In genomic region chr2:67268806-67269205, GRCh38 we compare ENCODE assay signal across 21 cellular contexts.
DNase-seq lines count a peak whose midpoint lies in the region; ATAC-seq and TF ChIP-seq lines count a peak whose summit lies in the region.
"Had no signal": no experiment of that assay in that cellular context is flagged by ENCODE, and none has a peak within 500 bp of the region (broad histone marks: within the 10 kb centered on the region; RNA-seq: fewer than 3 reads in every experiment).

No MANE protein-coding gene starts in this region.

- BruUV-seq in PC-3 (replicated peaks; lab: Mats Ljungman, UMichigan) = no TSS peak
- no TSS peak for BruUV-seq in mammary epithelial cell (replicated peaks; lab: Mats Ljungman, UMichigan)

- dilution Hi-C loops in mammary epithelial cell (cut with HindIII; ENCODE audit: low sequenced_read_pairs) = no loop called here

- H3K27me3 ChIP-seq in PC-3 (ENCODE audit: low read length) (no peaks in the 10 kb centered on the region), mammary epithelial cell (ENCODE audit: insufficient read depth, low read length) (no peaks in the 10 kb centered on the region), heart left ventricle (no peaks in the 10 kb centered on the region)
- H3K27me3 ChIP-seq: neural progenitor cell had no signal

- H3K36me3 ChIP-seq in PC-3 (ENCODE audit: low read depth, low read length) = no peaks in the 10 kb centered on the region
- no peaks in the 10 kb centered on the region for H3K36me3 ChIP-seq in mammary epithelial cell (ENCODE audit: insufficient read depth, low read length)
- no peaks in the 10 kb centered on the region for H3K36me3 ChIP-seq in heart left ventricle
- H3K36me3 ChIP-seq: neural progenitor cell, SJCRH30 had no signal

- in situ Hi-C loops in mammary epithelial cell (cut with MboI; ENCODE audit: low sequenced_read_pairs in 2 of 2) = loop anchor here in 1 of 2 donors (25.0 kb wide), 1 partner anchor 193 kb away; no protein-coding TSS in a partner anchor

- DNase-seq in EL (peak; percentile 74), PC-3 (peak; percentile 82), mammary epithelial cell (peak; percentile 89), kidney tubule cell (ENCODE audit: low spot score) (peak; percentile 73), GOT3 (lab: John Stamatoyannopoulos, UW) (no peak), endothelial cell (ENCODE audit: low spot score) (no peak), heart left ventricle (no peak)
- DNase-seq: activated B cell treated with CpG ODN at 0.5 μM for 24 hours; activated CD8-positive, alpha-beta T cell treated with anti-CD3 and anti-CD28 coated beads, Interleukin-2, amount 10 ng/mL, durations not matched to agents 7 days and 5 days; activated naive CD4-positive, alpha-beta T cell treated with anti-CD3 and anti-CD28 coated beads for 36 hours; activated T-cell treated with anti-CD3 and anti-CD28 coated beads, Interleukin-2, amount 50 U/mL, for 4 hours; cortex of kidney; DMS79; left ventricle myocardium superior; NCI-H1694; NCI-H748 treated with DMSO at 0.1 percent for 48 hours; SJCRH30 had no signal

- H3K27ac Mint-ChIP-seq in endothelial cell (ENCODE audit: unreplicated experiment) = no peak overlapping the region
- H3K27ac Mint-ChIP-seq: activated B cell treated with CpG ODN at 0.5 μM for 24 hours; activated CD8-positive, alpha-beta T cell treated with anti-CD3 and anti-CD28 coated beads, Interleukin-2, amount 10 ng/mL, durations not matched to agents 7 days and 5 days; activated naive CD4-positive, alpha-beta T cell treated with anti-CD3 and anti-CD28 coated beads for 36 hours; neural progenitor cell; T-helper 2 cell treated with Interferon-gamma antibody and Interleukin-4, amounts not matched to agents 5 μg/mL and 100 μg/mL, for 36 hours had no signal

- H3K4me3 Mint-ChIP-seq in endothelial cell (ENCODE audit: unreplicated experiment) = no peak overlapping the region
- H3K4me3 Mint-ChIP-seq: activated B cell treated with CpG ODN at 0.5 μM for 24 hours; activated CD8-positive, alpha-beta T cell treated with anti-CD3 and anti-CD28 coated beads, Interleukin-2, amount 10 ng/mL, durations not matched to agents 7 days and 5 days; activated naive CD4-positive, alpha-beta T cell treated with anti-CD3 and anti-CD28 coated beads for 36 hours; activated T-cell treated with anti-CD3 and anti-CD28 coated beads, Interleukin-2, amount 50 U/mL, for 4 hours; neural progenitor cell; T-helper 2 cell treated with Interferon-gamma antibody and Interleukin-4, amounts not matched to agents 5 μg/mL and 100 μg/mL, for 36 hours had no signal

- CTCF ChIA-PET in PC-3 (lab: Charles Lee) (no interaction called here), mammary epithelial cell (lab: Charles Lee; ENCODE audit: low non-redundant PET) (no interaction called here)

- no peaks in the 10 kb centered on the region for H3K36me3 Mint-ChIP-seq in endothelial cell (ENCODE audit: low read depth, unreplicated experiment)
- H3K36me3 Mint-ChIP-seq: neural progenitor cell had no signal

- H3K9me3 Mint-ChIP-seq in endothelial cell (ENCODE audit: unreplicated experiment) = no peaks in the 10 kb centered on the region
- H3K9me3 Mint-ChIP-seq: activated B cell treated with CpG ODN at 0.5 μM for 24 hours; activated naive CD4-positive, alpha-beta T cell treated with anti-CD3 and anti-CD28 coated beads for 36 hours; activated T-cell treated with anti-CD3 and anti-CD28 coated beads, Interleukin-2, amount 50 U/mL, for 4 hours; neural progenitor cell; T-helper 2 cell treated with Interferon-gamma antibody and Interleukin-4, amounts not matched to agents 5 μg/mL and 100 μg/mL, for 36 hours had no signal

- no peaks in the 10 kb centered on the region for H3K79me2 ChIP-seq in PC-3 (ENCODE audit: low read length)
- no peaks in the 10 kb centered on the region for H3K79me2 ChIP-seq in mammary epithelial cell (ENCODE audit: insufficient read depth, low read length)

- H3K9me3 ChIP-seq in PC-3 (ENCODE audit: low read length) = no peaks in the 10 kb centered on the region
- H3K9me3 ChIP-seq in mammary epithelial cell (replicated peaks; ENCODE audit: insufficient read depth, low read length) = no peaks in the 10 kb centered on the region
- H3K9me3 ChIP-seq in heart left ventricle = no peaks in the 10 kb centered on the region
- H3K9me3 ChIP-seq: SJCRH30 had no signal

- 17% methylated on average over 2 of the region's 2 CpGs for WGBS in mammary epithelial cell (ENCODE audit: low coverage, missing lambda C conversion rate)
- 89 to 93% (median 92%) methylated on average over 2 of the region's 2 CpGs for WGBS in heart left ventricle, 4 donors

- no peaks in the 10 kb centered on the region for H3F3A ChIP-seq in PC-3 (ENCODE audit: low read length, unreplicated experiment)

- peak; percentile 93 for ATAC-seq in PC-3
- no peak for ATAC-seq in HG02759 (IDR thresholded peaks at IDR 0.05; ENCODE audit: unreplicated experiment)
- no peak for ATAC-seq in heart left ventricle
- ATAC-seq: activated CD8-positive, alpha-beta T cell treated with anti-CD3 and anti-CD28 coated beads, Interleukin-2, amount 10 ng/mL, durations not matched to agents 7 days and 5 days; activated T-cell treated with anti-CD3 and anti-CD28 coated beads, Interleukin-2, amount 50 U/mL, for 4 hours; HepG2; left ventricle myocardium superior had no signal

- H3K27me3 Mint-ChIP-seq in endothelial cell (ENCODE audit: unreplicated experiment) = no peaks in the 10 kb centered on the region
- H3K27me3 Mint-ChIP-seq: activated B cell treated with CpG ODN at 0.5 μM for 24 hours had no signal

- H2AFZ ChIP-seq in PC-3 (ENCODE audit: low read length) (no peak overlapping the region), mammary epithelial cell (ENCODE audit: low read depth, low read length) (no peak overlapping the region)
- H2AFZ ChIP-seq: neural progenitor cell had no signal

- intact Hi-C loops in PC-3 (cut with micrococcal nuclease) = loop anchor here (10.0 kb wide), 1 partner anchor 126 kb away; the partner anchor contains the start of gene ETAA1
- intact Hi-C loops in mammary epithelial cell (cut with micrococcal nuclease) = loop anchor here (1.0 to 10.0 kb wide), 2 partner anchors 21 to 126 kb away; partner anchors contain the start of gene ETAA1
- intact Hi-C loops in heart left ventricle (cut with DNase I) = no loop called here

- H3K4me1 ChIP-seq in PC-3 (ENCODE audit: insufficient read depth, low read length) (peaks cover 12% of the 10 kb centered on the region), mammary epithelial cell (ENCODE audit: insufficient read depth, low read length) (peaks cover 3% of the 10 kb centered on the region), heart left ventricle (no peaks in the 10 kb centered on the region)
- H3K4me1 ChIP-seq: neural progenitor cell, SJCRH30 had no signal

- H3K9me2 ChIP-seq in PC-3 (replicated peaks; ENCODE audit: low read length) = no peaks in the 10 kb centered on the region

- H4K20me1 ChIP-seq in PC-3 (ENCODE audit: low read length) (no peaks in the 10 kb centered on the region), mammary epithelial cell (ENCODE audit: insufficient read depth, low read length) (no peaks in the 10 kb centered on the region)

- TF ChIP-seq POLR2A in heart left ventricle (IDR thresholded peaks at IDR 0.05) = no peak

- H3K4me2 ChIP-seq in PC-3 (ENCODE audit: low read length) = peak overlapping the region; percentile 30; the same call in 1 of the 2 replicates
- peak overlapping the region; percentile 17 for H3K4me2 ChIP-seq in mammary epithelial cell (ENCODE audit: insufficient read depth, low read depth, low read length)
- H3K4me2 ChIP-seq: neural progenitor cell had no signal

- H3K9ac ChIP-seq in PC-3 (ENCODE audit: low read length) = peak overlapping the region; percentile 53
- H3K9ac ChIP-seq in mammary epithelial cell (ENCODE audit: insufficient read depth, low read length) = peak overlapping the region; percentile 14
- H3K9ac ChIP-seq: neural progenitor cell had no signal

- H3K4me3 ChIP-seq in PC-3 (ENCODE audit: low read length) (no peak overlapping the region), mammary epithelial cell (replicated peaks in 1 of 3; ENCODE audit: insufficient read depth in 1 of 3, low read depth in 2 of 3, low read length in 3 of 3) (no peak overlapping the region), heart left ventricle (no peak overlapping the region)
- H3K4me3 ChIP-seq: neural progenitor cell, SJCRH30 had no signal

- no peak for TF ChIP-seq CTCF in PC-3 (conservative IDR thresholded peaks at IDR 0.05; ENCODE audit: low read depth, low read length)
- TF ChIP-seq CTCF in mammary epithelial cell (conservative IDR thresholded peaks at IDR 0.05 in 1 of 2, IDR thresholded peaks at IDR 0.05 in 1 of 2; ENCODE audit: extremely low read depth in 1 of 2, insufficient read depth in 1 of 2, low read depth in 1 of 2, low read length in 2 of 2) = no peak
- TF ChIP-seq CTCF in endothelial cell (IDR thresholded peaks at IDR 0.05; ENCODE audit: unreplicated experiment) = no peak
- TF ChIP-seq CTCF in heart left ventricle (IDR thresholded peaks at IDR 0.05) = no peak

- H3K27ac ChIP-seq in PC-3 (ENCODE audit: low read length) (peak overlapping the region; percentile 77), mammary epithelial cell (ENCODE audit: insufficient read depth, low read depth, low read length) (peak overlapping the region; percentile 77), heart left ventricle (no peak overlapping the region)
- H3K27ac ChIP-seq: neural progenitor cell, SJCRH30 had no signal

- peaks cover 17% of the 10 kb centered on the region for H3K4me1 Mint-ChIP-seq in endothelial cell (ENCODE audit: unreplicated experiment)
- H3K4me1 Mint-ChIP-seq: activated B cell treated with CpG ODN at 0.5 μM for 24 hours, neural progenitor cell had no signal

- POLR2A ChIA-PET in PC-3 (lab: Charles Lee; ENCODE audit: unreplicated experiment) = no interaction called here

Comparison
In these comparisons a context has a peak if more than half of its experiments do, and no peak if none do; other contexts are left out.
1. DNase-seq: peak in EL (single experiment), PC-3 (single experiment), mammary epithelial cell (single experiment) and kidney tubule cell (single experiment); none in GOT3 (single experiment), endothelial cell (single experiment) and heart left ventricle (0 of 5).
2. H3K27ac ChIP-seq: peak in PC-3 (single experiment) and mammary epithelial cell (single experiment); none in heart left ventricle (0 of 12).
3. intact Hi-C loops: an anchor here in PC-3 (10.0 kb wide) and mammary epithelial cell (1.0 to 10.0 kb wide); none called in heart left ventricle.